Comparison of ENCODE assay signal across 8 cellular contexts in genomic region chrX:54044877-54045328, GRCh38.
DNase-seq lines count a peak whose midpoint lies in the region; ATAC-seq and TF ChIP-seq lines count a peak whose summit lies in the region.

No MANE protein-coding gene starts in this region.

- ATAC-seq in GM19023 (IDR thresholded peaks at IDR 0.05; ENCODE audit: unreplicated experiment) (no peak), HG03439 (IDR thresholded peaks at IDR 0.05; ENCODE audit: unreplicated experiment) (no peak)

- H3K4me3 ChIP-seq in HFF-Myc (replicated peaks; ENCODE audit: low read depth, low read length) (peak overlapping the region; percentile 71), iPS-20b (ENCODE audit: low read length) (peak overlapping the region; percentile 77), subcutaneous abdominal adipose tissue (ENCODE audit: low read depth in 1 of 5, low read length in 5 of 5) (peak overlapping the region; percentile 61 to 85 (median 72))

- DNase-seq in HFF-Myc (ENCODE audit: extremely low read depth, low read depth) (no peak), glomerular visceral epithelial cell (ENCODE audit: extremely low spot score) (no peak)

- H3K36me3 ChIP-seq in iPS-20b (ENCODE audit: insufficient read depth, low read depth, low read length) (peaks cover 17% of the 10 kb centered on the region), subcutaneous abdominal adipose tissue (ENCODE audit: control insufficient read depth in 5 of 5, insufficient read depth in 5 of 5, low read length in 5 of 5) (peaks cover 9 to 18% (median 10%) of the 10 kb centered on the region in 5 donors)

- H3K27ac Mint-ChIP-seq in activated naive CD8-positive, alpha-beta T cell, result peak overlapping the region; percentile 94

- H3K4me1 ChIP-seq in iPS-20b (ENCODE audit: insufficient read depth, low read length) (peaks cover 6% of the 10 kb centered on the region; the same call in 1 of the 2 replicates), subcutaneous abdominal adipose tissue (ENCODE audit: control insufficient read depth in 5 of 5, insufficient read depth in 5 of 5, low read length in 5 of 5) (peaks cover 3 to 20% (median 17%) of the 10 kb centered on the region in 5 donors)

- peak overlapping the region; percentile 93 for H3K9ac ChIP-seq in iPS-20b (ENCODE audit: low read depth, low read length)
- peak overlapping the region; percentile 66 to 90 (median 83) for H3K9ac ChIP-seq in subcutaneous abdominal adipose tissue (ENCODE audit: low read length in 5 of 5)

- H3K36me3 Mint-ChIP-seq in activated naive CD8-positive, alpha-beta T cell, result no peaks in the 10 kb centered on the region

- peak overlapping the region; percentile 96 for H3K4me3 Mint-ChIP-seq in activated naive CD8-positive, alpha-beta T cell

- H3K9me3 Mint-ChIP-seq in activated naive CD8-positive, alpha-beta T cell (ENCODE audit: low read depth), result no peaks in the 10 kb centered on the region

- no peaks in the 10 kb centered on the region for H3K27me3 Mint-ChIP-seq in activated naive CD8-positive, alpha-beta T cell

- peaks cover 16% of the 10 kb centered on the region for H3K4me1 Mint-ChIP-seq in activated naive CD8-positive, alpha-beta T cell (ENCODE audit: low read depth)

- TF ChIP-seq CTCF in C4-2B (conservative IDR thresholded peaks at IDR 0.05) (no peak), HFF-Myc (IDR thresholded peaks at IDR 0.05; ENCODE audit: low read depth, low read length, missing control alignments) (no peak)

- H3K27me3 ChIP-seq in iPS-20b (ENCODE audit: insufficient read depth, low read length), result no peaks in the 10 kb centered on the region
- peaks cover 0 to 3% (median 0%) of the 10 kb centered on the region in 5 donors for H3K27me3 ChIP-seq in subcutaneous abdominal adipose tissue (ENCODE audit: control insufficient read depth in 5 of 5, insufficient read depth in 4 of 5, low read length in 5 of 5)

- no peaks in the 10 kb centered on the region for H3K9me3 ChIP-seq in iPS-20b (ENCODE audit: insufficient read depth, low read depth, low read length)
- peaks cover 0 to 3% (median 0%) of the 10 kb centered on the region in 5 donors for H3K9me3 ChIP-seq in subcutaneous abdominal adipose tissue (ENCODE audit: control insufficient read depth in 5 of 5, low read length in 5 of 5)

- H3K27ac ChIP-seq in C4-2B (peak overlapping the region; percentile 99), iPS-20b (ENCODE audit: low read length) (peak overlapping the region; percentile 70), subcutaneous abdominal adipose tissue (ENCODE audit: low read depth, low read length) (peak overlapping the region; percentile 91)
